ENCODE assay signal across 9 cellular contexts in the genomic region with DNA sequence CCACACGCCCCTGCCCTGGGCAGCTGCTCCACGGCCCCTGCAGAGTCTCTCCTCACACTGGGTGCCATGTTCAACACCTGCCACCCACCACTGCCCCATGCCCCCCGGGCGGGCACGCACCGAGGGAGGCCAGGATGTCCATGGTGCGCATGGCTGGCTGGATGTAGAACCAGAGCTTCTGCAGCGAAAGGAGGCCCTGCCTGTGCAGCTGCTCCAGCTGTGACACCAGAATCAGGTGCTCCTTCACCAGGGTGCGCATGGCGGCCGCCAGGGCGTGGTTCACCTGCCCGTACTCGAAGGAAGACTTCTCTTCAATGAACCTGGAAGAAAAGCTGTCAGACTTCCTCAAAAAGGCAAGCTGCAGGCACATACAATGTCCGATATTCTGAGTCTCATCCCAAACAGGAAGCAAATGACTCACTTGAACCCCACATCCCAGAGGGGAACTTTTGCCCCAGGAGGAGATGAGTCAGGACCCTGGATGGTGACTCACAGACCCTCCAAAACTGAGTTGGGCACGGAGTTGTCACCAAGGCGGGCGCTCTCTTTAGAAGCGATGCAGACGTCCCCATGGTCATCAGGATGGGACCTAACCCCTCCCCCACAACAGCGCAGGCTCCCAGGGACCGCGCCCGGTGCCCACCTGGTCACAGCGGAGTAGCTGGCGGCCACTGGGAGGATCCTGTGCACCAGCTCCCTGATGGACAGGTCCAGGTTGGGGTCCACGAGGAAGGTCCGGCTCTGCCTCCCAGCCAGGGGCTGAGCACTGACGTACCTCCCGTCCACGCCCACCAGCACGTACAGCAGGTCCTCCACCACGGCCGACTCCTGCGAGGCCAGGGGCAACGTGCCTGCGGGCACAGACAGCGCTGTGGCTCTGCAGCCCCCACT. TPM values are rescaled to one million over a fixed set of nuclear protein-coding genes. Genes with fewer than 3 reads are reported as not detected.
DNase-seq lines count a peak whose midpoint lies in the region; ATAC-seq and TF ChIP-seq lines count a peak whose summit lies in the region.
"Had no signal": no experiment of that assay in that cellular context is flagged by ENCODE, and none has a peak within 500 bp of the region (broad histone marks: within the 10 kb centered on the region; RNA-seq: fewer than 3 reads in every experiment).

No MANE protein-coding gene starts in this region.

- no peaks in the 10 kb centered on the region for H3K4me1 Mint-ChIP-seq in endodermal cell
- peaks cover 3 to 7% of the 10 kb centered on the region in 2 donors for H3K4me1 Mint-ChIP-seq in stimulated activated naive B cell treated with anti-CD40 and anti-IgM and Interleukin-4, amounts not matched to agents 10 μg/mL and 1 μg/mL and 100 μg/mL, for 72 hours

- no peak overlapping the region for H3K27ac Mint-ChIP-seq in endodermal cell
- H3K27ac Mint-ChIP-seq in stimulated activated naive B cell treated with anti-CD40 and anti-IgM and Interleukin-4, amounts not matched to agents 10 μg/mL and 1 μg/mL and 100 μg/mL, for 72 hours = no peak overlapping the region

- H3K4me1 ChIP-seq in body of pancreas (no peaks in the 10 kb centered on the region), lung (ENCODE audit: control insufficient read depth in 2 of 2, insufficient read depth in 2 of 2, low read length in 2 of 2) (no peaks in the 10 kb centered on the region), endodermal cell (ENCODE audit: control insufficient read depth, insufficient read depth, low read length) (no peaks in the 10 kb centered on the region), colonic mucosa (no peaks in the 10 kb centered on the region)

- peak; percentile 57 for DNase-seq in AG10803 (ENCODE audit: low read depth)
- peak; percentile 95 for DNase-seq in M059J (ENCODE audit: low read depth)
- peak in 1 of 4 donors; percentile 55 for DNase-seq in body of pancreas
- DNase-seq in lung (ENCODE audit: low spot score) = no peak
- no peak for DNase-seq in endodermal cell
- no peak for DNase-seq in stimulated activated naive B cell treated with anti-CD40 and anti-IgM and Interleukin-4, amounts not matched to agents 10 μg/mL and 1 μg/mL and 100 μg/mL, for 72 hours
- no peak for DNase-seq in colonic mucosa

- peaks cover 16 to 56% of the 10 kb centered on the region in 2 donors for H3K36me3 ChIP-seq in body of pancreas (replicated peaks in 1 of 2; ENCODE audit: insufficient read depth in 1 of 2, low read depth in 2 of 2)
- H3K36me3 ChIP-seq in lung (ENCODE audit: control insufficient read depth in 2 of 2, insufficient read depth in 2 of 2, low read length in 2 of 2) = peaks cover 12 to 78% of the 10 kb centered on the region in 2 donors
- peaks cover 49% of the 10 kb centered on the region for H3K36me3 ChIP-seq in endodermal cell (ENCODE audit: control insufficient read depth, insufficient read depth, low read length)
- H3K36me3 ChIP-seq in colonic mucosa = peaks cover 25% of the 10 kb centered on the region

- H3K9me3 ChIP-seq in body of pancreas (no peaks in the 10 kb centered on the region), lung (ENCODE audit: control insufficient read depth in 2 of 2, insufficient read depth in 1 of 2, low read length in 1 of 2) (no peaks in the 10 kb centered on the region), endodermal cell (ENCODE audit: control insufficient read depth, low read length) (no peaks in the 10 kb centered on the region), colonic mucosa (no peaks in the 10 kb centered on the region)

- no peaks in the 10 kb centered on the region for H3K9me3 Mint-ChIP-seq in endodermal cell
- no peaks in the 10 kb centered on the region for H3K9me3 Mint-ChIP-seq in stimulated activated naive B cell treated with anti-CD40 and anti-IgM and Interleukin-4, amounts not matched to agents 10 μg/mL and 1 μg/mL and 100 μg/mL, for 72 hours

- no peak for TF ChIP-seq CTCF in AG10803 (conservative IDR thresholded peaks at IDR 0.05; ENCODE audit: low read length)
- no peak for TF ChIP-seq CTCF in body of pancreas (IDR thresholded peaks at IDR 0.05)
- TF ChIP-seq CTCF in lung (IDR thresholded peaks at IDR 0.05; ENCODE audit: control extremely low read depth, extremely low read depth) = no peak
- no peak for TF ChIP-seq CTCF in endodermal cell (conservative IDR thresholded peaks at IDR 0.05)
- TF ChIP-seq CTCF in colonic mucosa (IDR thresholded peaks at IDR 0.05) = no peak

- H3K36me3 Mint-ChIP-seq in endodermal cell (ENCODE audit: low read depth) = peaks cover 49% of the 10 kb centered on the region
- peaks cover 41 to 59% of the 10 kb centered on the region in 2 donors for H3K36me3 Mint-ChIP-seq in stimulated activated naive B cell treated with anti-CD40 and anti-IgM and Interleukin-4, amounts not matched to agents 10 μg/mL and 1 μg/mL and 100 μg/mL, for 72 hours

- ATAC-seq in body of pancreas (peak; percentile 18), lung (ENCODE audit: insufficient read depth, low FRiP score) (peak; percentile 67), HG02884 (IDR thresholded peaks at IDR 0.05; ENCODE audit: unreplicated experiment) (no peak)
- ATAC-seq in stimulated activated naive B cell treated with anti-CD40 and anti-IgM and Interleukin-4, amounts not matched to agents 10 μg/mL and 1 μg/mL and 100 μg/mL, for 72 hours (replicated peaks) = no peak

- WGBS in body of pancreas, 2 donors = 87 to 91% methylated on average over 16 to 37 of the region's 38 CpGs
- WGBS in lung, 2 donors = 88 to 91% methylated on average over 37 to 38 of the region's 38 CpGs
- 95 to 98% methylated on average over 19 to 38 of the region's 38 CpGs for WGBS in endodermal cell (ENCODE audit: insufficient coverage in 1 of 2, insufficient read length in 1 of 2), 2 experiments

- TF ChIP-seq POLR2A in body of pancreas (IDR thresholded peaks at IDR 0.05) = no peak

- H3K27ac ChIP-seq in body of pancreas (peak overlapping the region in 1 of 4 donors; percentile 55), lung (ENCODE audit: low read depth in 1 of 2, low read length in 1 of 2) (no peak overlapping the region), endodermal cell (ENCODE audit: low read depth, low read length) (no peak overlapping the region), colonic mucosa (no peak overlapping the region)
- H3K27ac ChIP-seq: hepatocyte had no signal

- H3K4me3 Mint-ChIP-seq in endodermal cell = no peak overlapping the region
- H3K4me3 Mint-ChIP-seq in stimulated activated naive B cell treated with anti-CD40 and anti-IgM and Interleukin-4, amounts not matched to agents 10 μg/mL and 1 μg/mL and 100 μg/mL, for 72 hours = no peak overlapping the region

- H3K4me3 ChIP-seq in AG10803 (ENCODE audit: low read length) (no peak overlapping the region), body of pancreas (no peak overlapping the region), lung (no peak overlapping the region), endodermal cell (ENCODE audit: low read length) (no peak overlapping the region), colonic mucosa (no peak overlapping the region)
- H3K4me3 ChIP-seq: hepatocyte had no signal

- intact Hi-C loops in body of pancreas (cut with DNase I) (no loop called here), colonic mucosa (cut with DNase I) (loop anchor here (10.0 kb wide), 1 partner anchor 148 kb away; no protein-coding TSS in a partner anchor)

- H3K27me3 ChIP-seq in body of pancreas (no peaks in the 10 kb centered on the region), lung (ENCODE audit: control insufficient read depth, insufficient read depth) (no peaks in the 10 kb centered on the region), endodermal cell (ENCODE audit: control insufficient read depth, insufficient read depth, low read length, poor library complexity, severe bottlenecking) (no peaks in the 10 kb centered on the region), colonic mucosa (no peaks in the 10 kb centered on the region)
- H3K27me3 ChIP-seq: hepatocyte had no signal

- no peak overlapping the region for H3K9ac ChIP-seq in endodermal cell (ENCODE audit: extremely low read depth, low read length, poor library complexity, severe bottlenecking)
- no peak overlapping the region for H3K9ac ChIP-seq in colonic mucosa (ENCODE audit: low read depth in 2 of 2, low read length in 2 of 2)

- H3K27me3 Mint-ChIP-seq in endodermal cell (ENCODE audit: insufficient read depth) = no peaks in the 10 kb centered on the region
- no peaks in the 10 kb centered on the region for H3K27me3 Mint-ChIP-seq in stimulated activated naive B cell treated with anti-CD40 and anti-IgM and Interleukin-4, amounts not matched to agents 10 μg/mL and 1 μg/mL and 100 μg/mL, for 72 hours

RNA-seq across cellular contexts. Expression of a gene that starts 15.5 kb away (rescaled TPM):
- total RNA-seq in M059J (2014; rRNA removed; shearing (Covaris generic)) = 38.6 and 51.9 TPM in 2 replicates
- total RNA-seq in body of pancreas (10 to 100 TPM; 32.2 to 36.6 TPM), lung (10 to 100 TPM; 41.7 to 65.9 TPM), endodermal cell (10 to 100 TPM; 52.8 to 63.0 TPM), colonic mucosa (10 to 100 TPM; 64.7 to 67.5 TPM)
- 10 to 100 TPM; 39.2 to 66.2 TPM for polyA plus RNA-seq in lung
- polyA plus RNA-seq in endodermal cell (2013, experiment 1 of 2) = 51.3 TPM
- polyA plus RNA-seq in endodermal cell (2013, experiment 2 of 2) = 46.4 TPM

RNA-seq across cellular contexts. Expression of a gene that starts 15.6 kb away (rescaled TPM):
- total RNA-seq in M059J (2014; rRNA removed; shearing (Covaris generic)) = 32.5 and 33.3 TPM in 2 replicates
- 10 to 100 TPM; 15.0 to 22.7 TPM for total RNA-seq in body of pancreas
- total RNA-seq in lung = 10 to 100 TPM; 18.6 to 53.5 TPM
- 10 to 100 TPM; 33.8 to 79.9 TPM for polyA plus RNA-seq in lung
- total RNA-seq in endodermal cell = 10 to 100 TPM; 48.1 to 57.6 TPM
- 30.8 TPM for polyA plus RNA-seq in endodermal cell (2013, experiment 1 of 2)
- polyA plus RNA-seq in endodermal cell (2013, experiment 2 of 2) = 30.8 TPM
- total RNA-seq in colonic mucosa = 10 to 100 TPM; 53.9 to 78.2 TPM

RNA-seq across cellular contexts. Expression of a gene that starts 16.5 kb away (rescaled TPM):
- total RNA-seq in M059J (2014; rRNA removed; shearing (Covaris generic)) = 0.02 and 1.3 TPM in 2 replicates
- total RNA-seq in body of pancreas (1 to 10 TPM; 3.4 to 4.6 TPM), lung (10 to 100 TPM; 21.7 to 33.0 TPM), endodermal cell (1 to 10 TPM; 3.7 to 5.5 TPM), colonic mucosa (1 to 10 TPM; 3.7 to 5.7 TPM)
- polyA plus RNA-seq in lung = 10 to 100 TPM in 1 of 2 donors, 1 to 10 TPM in 1; 4.4 to 79.2 TPM
- 1.7 TPM for polyA plus RNA-seq in endodermal cell (2013, experiment 1 of 2)
- 1.2 TPM for polyA plus RNA-seq in endodermal cell (2013, experiment 2 of 2)

RNA-seq across cellular contexts. Expression of a gene that starts 43.5 kb away (rescaled TPM):
- not detected in 2 replicates for total RNA-seq in M059J (2014; rRNA removed; shearing (Covaris generic))
- total RNA-seq in body of pancreas = 1 to 10 TPM in 1 of 2 donors, not detected in 1; 1.8 TPM
- not detected for total RNA-seq in lung
- polyA plus RNA-seq in lung = not detected
- total RNA-seq in endodermal cell = 1 to 10 TPM in 1 of 2 donors, under 1 TPM in 1; 0.75 to 1.3 TPM
- polyA plus RNA-seq in endodermal cell (2013, experiment 1 of 2) = 1.5 TPM
- polyA plus RNA-seq in endodermal cell (2013, experiment 2 of 2) = 1.4 TPM
- total RNA-seq in colonic mucosa = 1 to 10 TPM in 1 of 2 donors, not detected in 1; 1.6 TPM

RNA-seq across cellular contexts. Expression of a gene that starts 54.0 kb away (rescaled TPM):
- total RNA-seq in M059J (2014; rRNA removed; shearing (Covaris generic)) = not detected in 2 replicates
- total RNA-seq in body of pancreas (1 to 10 TPM in 1 of 2 donors, not detected in 1; 6.5 TPM), lung (under 1 TPM in 1 of 2 donors, not detected in 1; 0.25 TPM), endodermal cell (not detected), colonic mucosa (10 to 100 TPM; 15.0 to 99.3 TPM)
- polyA plus RNA-seq in lung = not detected
- polyA plus RNA-seq in endodermal cell (2013, experiment 1 of 2) = not detected
- polyA plus RNA-seq in endodermal cell (2013, experiment 2 of 2) = not detected

Comparison
In these comparisons a context has a peak if more than half of its experiments do, and no peak if none do; other contexts are left out.
1. DNase-seq: peak in AG10803 (single experiment) and M059J (single experiment); none in lung (single experiment), endodermal cell (single experiment), stimulated activated naive B cell treated with anti-CD40 and anti-IgM and Interleukin-4, amounts not matched to agents 10 μg/mL and 1 μg/mL and 100 μg/mL, for 72 hours (single experiment) and colonic mucosa (single experiment).
2. ATAC-seq: peak in body of pancreas (single experiment) and lung (single experiment); none in stimulated activated naive B cell treated with anti-CD40 and anti-IgM and Interleukin-4, amounts not matched to agents 10 μg/mL and 1 μg/mL and 100 μg/mL, for 72 hours (0 of 2) and HG02884 (single experiment).